In the genomic region with DNA sequence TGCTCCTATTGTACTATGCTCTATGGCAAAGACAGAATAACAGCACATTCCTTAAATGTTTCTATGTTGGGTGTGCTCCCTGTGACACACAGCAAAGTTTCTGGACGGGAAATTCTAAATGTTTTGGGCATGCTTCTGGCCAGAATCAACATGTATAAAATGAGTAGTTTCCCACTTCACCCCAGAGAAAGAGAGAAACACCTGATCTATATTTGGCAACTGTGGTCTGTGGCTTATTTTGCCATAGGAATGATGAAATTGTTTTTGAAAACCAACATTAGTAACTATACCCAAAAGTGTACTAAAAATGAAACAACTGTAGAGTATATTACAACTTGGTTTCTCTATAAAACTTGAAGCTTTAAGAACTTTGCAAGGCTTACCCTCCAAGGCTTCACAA, we compare ENCODE assay signal across 20 cellular contexts.
DNase-seq lines count a peak whose midpoint lies in the region; ATAC-seq and TF ChIP-seq lines count a peak whose summit lies in the region.
"Had no signal": no experiment of that assay in that cellular context is flagged by ENCODE, and none has a peak within 500 bp of the region (broad histone marks: within the 10 kb centered on the region; RNA-seq: fewer than 3 reads in every experiment).

No MANE protein-coding gene starts in this region.

- H3K9me3 ChIP-seq in psoas muscle (no peaks in the 10 kb centered on the region), T-helper 17 cell (ENCODE audit: control insufficient read depth, low read length, poor library complexity, severe bottlenecking) (no peaks in the 10 kb centered on the region)
- H3K9me3 ChIP-seq: Peyer's patch, suprapubic skin had no signal

- H3K4me3 Mint-ChIP-seq in nephron progenitor cell: no peak overlapping the region
- H3K4me3 Mint-ChIP-seq in T-helper 17 cell: no peak overlapping the region
- H3K4me3 Mint-ChIP-seq: activated CD4-positive, alpha-beta memory T cell treated with anti-CD3 and anti-CD28 coated beads for 36 hours; activated naive CD8-positive, alpha-beta T cell; activated T-cell treated with anti-CD3 and anti-CD28 coated beads, Interleukin-2, amount 50 U/mL, for 24 hours; B cell; H9; natural killer cell treated with Interleukin-12 subunit alpha and Interleukin-12 subunit beta and Interleukin-15 and Interleukin-18, amount 100 ng/mL, for 72 hours had no signal

- H3K27ac Mint-ChIP-seq in nephron progenitor cell (no peak overlapping the region), T-helper 17 cell (no peak overlapping the region)
- H3K27ac Mint-ChIP-seq: activated CD4-positive, alpha-beta memory T cell treated with anti-CD3 and anti-CD28 coated beads for 36 hours; activated naive CD8-positive, alpha-beta T cell; activated T-cell treated with anti-CD3 and anti-CD28 coated beads, Interleukin-2, amount 50 U/mL, for 24 hours; B cell; H9; natural killer cell treated with Interleukin-12 subunit alpha and Interleukin-12 subunit beta and Interleukin-15 and Interleukin-18, amount 100 ng/mL, for 72 hours had no signal

- H3K27me3 Mint-ChIP-seq in nephron progenitor cell (ENCODE audit: low read depth, poor library complexity): peaks cover 11% of the 10 kb centered on the region
- no peaks in the 10 kb centered on the region for H3K27me3 Mint-ChIP-seq in T-helper 17 cell
- H3K27me3 Mint-ChIP-seq: activated CD4-positive, alpha-beta memory T cell treated with anti-CD3 and anti-CD28 coated beads for 36 hours; activated naive CD8-positive, alpha-beta T cell; activated T-cell treated with anti-CD3 and anti-CD28 coated beads, Interleukin-2, amount 50 U/mL, for 24 hours; natural killer cell treated with Interleukin-12 subunit alpha and Interleukin-12 subunit beta and Interleukin-15 and Interleukin-18, amount 100 ng/mL, for 72 hours had no signal

- H3K36me3 ChIP-seq in psoas muscle (ENCODE audit: insufficient read depth in 1 of 2, low read depth in 1 of 2): no peaks in the 10 kb centered on the region
- H3K36me3 ChIP-seq: Peyer's patch, suprapubic skin had no signal

- H3K9me3 Mint-ChIP-seq in nephron progenitor cell: no peaks in the 10 kb centered on the region
- H3K9me3 Mint-ChIP-seq: activated CD4-positive, alpha-beta memory T cell treated with anti-CD3 and anti-CD28 coated beads for 36 hours; activated T-cell treated with anti-CD3 and anti-CD28 coated beads, Interleukin-2, amount 50 U/mL, for 24 hours; H9; natural killer cell treated with Interleukin-12 subunit alpha and Interleukin-12 subunit beta and Interleukin-15 and Interleukin-18, amount 100 ng/mL, for 72 hours had no signal

- DNase-seq in GM04504 (ENCODE audit: low read depth) (peak; percentile 7), NCI-H226 (peak; percentile 10), epithelial cell of prostate (ENCODE audit: low read depth, low spot score) (peak; percentile 51), non-pigmented ciliary epithelial cell (ENCODE audit: low read depth) (peak; percentile 30), psoas muscle (no peak), nephron progenitor cell (no peak), T-helper 17 cell (no peak)
- no peak for DNase-seq in activated T-cell treated with anti-CD3 and anti-CD28 coated beads, Interleukin-2, amount 50 U/mL, for 48 hours
- DNase-seq: activated CD4-positive, alpha-beta memory T cell treated with anti-CD3 and anti-CD28 coated beads for 36 hours; activated T-cell treated with anti-CD3 and anti-CD28 coated beads, Interleukin-2, amount 50 U/mL, for 24 hours; GDM1; H9; NCI-H1105; NCI-H748 treated with DMSO at 0.1 percent for 48 hours; Peyer's patch; retina had no signal

- no peaks in the 10 kb centered on the region for H3K36me3 Mint-ChIP-seq in nephron progenitor cell (ENCODE audit: low read depth)
- H3K36me3 Mint-ChIP-seq in T-helper 17 cell (ENCODE audit: low read depth): no peaks in the 10 kb centered on the region
- H3K36me3 Mint-ChIP-seq: activated CD4-positive, alpha-beta memory T cell treated with anti-CD3 and anti-CD28 coated beads for 36 hours; activated naive CD8-positive, alpha-beta T cell; natural killer cell treated with Interleukin-12 subunit alpha and Interleukin-12 subunit beta and Interleukin-15 and Interleukin-18, amount 100 ng/mL, for 72 hours had no signal

- no peaks in the 10 kb centered on the region for H3K27me3 ChIP-seq in psoas muscle (ENCODE audit: insufficient read depth in 3 of 3, low read length in 2 of 3)
- H3K27me3 ChIP-seq: Peyer's patch, suprapubic skin had no signal

- ATAC-seq in psoas muscle (no peak), T-helper 17 cell (no peak)
- ATAC-seq: natural killer cell treated with Interleukin-12 subunit alpha and Interleukin-12 subunit beta and Interleukin-15 and Interleukin-18, amount 100 ng/mL, for 72 hours had no signal

- no peaks in the 10 kb centered on the region for H3K4me1 ChIP-seq in psoas muscle
- H3K4me1 ChIP-seq: Peyer's patch, suprapubic skin had no signal

- no peak overlapping the region for H3K4me3 ChIP-seq in psoas muscle
- H3K4me3 ChIP-seq: Peyer's patch, suprapubic skin had no signal

- 37 to 48% (median 37%) methylated on average over 1 of the region's 1 CpG for WGBS in psoas muscle, 3 donors

- H3K4me1 Mint-ChIP-seq in nephron progenitor cell (no peaks in the 10 kb centered on the region), T-helper 17 cell (no peaks in the 10 kb centered on the region)
- H3K4me1 Mint-ChIP-seq: B cell had no signal

- peak overlapping the region; percentile 82 for H3K27ac ChIP-seq in epithelial cell of prostate
- no peak overlapping the region for H3K27ac ChIP-seq in psoas muscle
- H3K27ac ChIP-seq: Peyer's patch, suprapubic skin had no signal

- intact Hi-C loops in psoas muscle (cut with DNase I): no loop called here

- TF ChIP-seq CTCF in psoas muscle (IDR thresholded peaks at IDR 0.05) (no peak), nephron progenitor cell (IDR thresholded peaks at IDR 0.05) (no peak)

Comparison
In these comparisons a context has a peak if more than half of its experiments do, and no peak if none do; other contexts are left out.
1. DNase-seq: peak in GM04504 (single experiment), NCI-H226 (single experiment), epithelial cell of prostate (single experiment) and non-pigmented ciliary epithelial cell (single experiment); none in activated T-cell treated with anti-CD3 and anti-CD28 coated beads, Interleukin-2, amount 50 U/mL, for 48 hours (0 of 2), psoas muscle (0 of 2), nephron progenitor cell (single experiment) and T-helper 17 cell (0 of 3).